In the genomic region with DNA sequence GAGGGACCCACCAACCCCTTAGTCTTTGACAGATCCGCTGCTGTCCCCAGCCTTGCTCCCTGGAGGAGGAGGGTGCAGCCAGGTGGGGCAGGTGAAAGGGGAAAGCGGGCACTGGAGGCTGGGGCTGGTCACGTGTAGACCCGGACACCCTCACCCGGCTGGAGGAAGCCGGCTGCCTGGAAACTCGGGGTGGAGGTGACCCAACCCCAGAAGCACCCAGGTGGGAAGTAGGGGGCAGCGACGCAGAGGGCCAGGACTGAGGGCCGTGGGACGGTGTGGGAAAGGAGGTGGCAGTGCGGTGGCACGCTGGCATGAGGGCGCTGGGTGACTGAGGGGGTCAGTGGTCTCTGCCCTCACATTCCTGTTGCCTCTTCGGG, we compare ENCODE assay signal across 12 cellular contexts. TPM values are rescaled to one million over a fixed set of nuclear protein-coding genes. Genes with fewer than 3 reads are reported as not detected.
DNase-seq lines count a peak whose midpoint lies in the region; ATAC-seq and TF ChIP-seq lines count a peak whose summit lies in the region.
"Had no signal": no experiment of that assay in that cellular context is flagged by ENCODE, and none has a peak within 500 bp of the region (broad histone marks: within the 10 kb centered on the region; RNA-seq: fewer than 3 reads in every experiment).

No MANE protein-coding gene starts in this region.

- ATAC-seq in activated naive CD4-positive, alpha-beta T cell treated with anti-CD3 and anti-CD28 coated beads, Interleukin-2, amount 50 U/mL, for 72 hours, result no peak

- H3K9me3 ChIP-seq in muscle layer of duodenum (ENCODE audit: control insufficient read depth in 1 of 2, low read length in 2 of 2) (no peaks in the 10 kb centered on the region), vagina (no peaks in the 10 kb centered on the region)
- H3K9me3 ChIP-seq: tibial artery had no signal

- H3K4me1 ChIP-seq in muscle layer of duodenum (ENCODE audit: control insufficient read depth in 1 of 2, insufficient read depth in 2 of 2, low read length in 2 of 2) (peaks cover 17 to 66% of the 10 kb centered on the region in 2 donors), vagina (peaks cover 89% of the 10 kb centered on the region)

- H3K4me3 ChIP-seq in coronary artery, result no peak overlapping the region
- peak overlapping the region in 1 of 2 donors; percentile 77 for H3K4me3 ChIP-seq in muscle layer of duodenum (ENCODE audit: low read depth in 1 of 2, low read length in 2 of 2)
- no peak overlapping the region for H3K4me3 ChIP-seq in vagina
- H3K4me3 ChIP-seq: PC-9 had no signal

- H3K36me3 Mint-ChIP-seq in activated naive CD4-positive, alpha-beta T cell treated with anti-CD3 and anti-CD28 coated beads, Interleukin-2, amount 50 U/mL, for 72 hours, result peaks cover 30 to 32% of the 10 kb centered on the region in 2 donors

- H3K27ac ChIP-seq in coronary artery (peak overlapping the region; percentile 51 to 96), muscle layer of duodenum (ENCODE audit: low read length) (peak overlapping the region; percentile 67), vagina (peak overlapping the region; percentile 78)
- H3K27ac ChIP-seq: PC-9 had no signal

- no peak for DNase-seq in activated naive CD4-positive, alpha-beta T cell treated with anti-CD3 and anti-CD28 coated beads, Interleukin-2, amount 50 U/mL, for 72 hours (ENCODE audit: low spot score in 2 of 2)
- no peak for DNase-seq in activated naive CD4-positive, alpha-beta T cell treated with anti-CD3 and anti-CD28 coated beads, Interleukin-2, amount 50 U/mL, for 16 hours
- no peak for DNase-seq in coronary artery (ENCODE audit: low spot score)
- no peak for DNase-seq in vagina (ENCODE audit: extremely low spot score in 2 of 2)
- DNase-seq in putamen (ENCODE audit: low spot score), result no peak
- DNase-seq in activated CD8-positive, alpha-beta memory T cell treated with anti-CD3 and anti-CD28 coated beads for 24 hours, result no peak
- no peak for DNase-seq in amniotic stem cell (lab: John Stamatoyannopoulos, UW)
- DNase-seq: NCI-H2029 treated with DMSO at 0.1 percent for 48 hours; stimulated activated CD4-positive, alpha-beta T cell treated with anti-CD3 and anti-CD28 coated beads, Interleukin-4, amount 100 ng/mL, for 1 hour; tibial artery had no signal

- no peak for TF ChIP-seq POLR2A in vagina (IDR thresholded peaks at IDR 0.05)

- H3K9me3 Mint-ChIP-seq in activated naive CD4-positive, alpha-beta T cell treated with anti-CD3 and anti-CD28 coated beads, Interleukin-2, amount 50 U/mL, for 72 hours, result no peaks in the 10 kb centered on the region

- TF ChIP-seq CTCF in coronary artery (IDR thresholded peaks at IDR 0.05) (no peak), vagina (IDR thresholded peaks at IDR 0.05) (no peak)

- H3K27me3 ChIP-seq in muscle layer of duodenum (ENCODE audit: low read depth, low read length), result no peaks in the 10 kb centered on the region
- H3K27me3 ChIP-seq in vagina, result no peaks in the 10 kb centered on the region
- H3K27me3 ChIP-seq: tibial artery had no signal

- intact Hi-C loops in vagina (cut with DNase I), result loop anchor here (10.0 kb wide), 1 partner anchor 357 kb away; the partner anchor contains the start of gene ATP6V0C

- H3K27ac Mint-ChIP-seq in activated naive CD4-positive, alpha-beta T cell treated with anti-CD3 and anti-CD28 coated beads, Interleukin-2, amount 50 U/mL, for 72 hours, result peak overlapping the region; percentile 44 to 79

- H3K36me3 ChIP-seq in muscle layer of duodenum (ENCODE audit: control insufficient read depth in 1 of 2, insufficient read depth in 2 of 2, low read length in 2 of 2) (no peaks in the 10 kb centered on the region), vagina (no peaks in the 10 kb centered on the region)
- H3K36me3 ChIP-seq: tibial artery had no signal

RNA-seq across cellular contexts. Expression of gene TRAF7, which starts 2.7 kb away (rescaled TPM):
- 10 to 100 TPM; 67.7 to 92.0 TPM for total RNA-seq in activated naive CD4-positive, alpha-beta T cell treated with anti-CD3 and anti-CD28 coated beads, Interleukin-2, amount 50 U/mL, for 72 hours
- total RNA-seq in vagina, result 38.8 TPM

RNA-seq across cellular contexts. Expression of gene RAB26, which starts 9.8 kb away (rescaled TPM):
- total RNA-seq in activated naive CD4-positive, alpha-beta T cell treated with anti-CD3 and anti-CD28 coated beads, Interleukin-2, amount 50 U/mL, for 72 hours, result under 1 TPM in 1 of 2 donors, not detected in 1; 0.80 TPM
- 1.5 TPM for total RNA-seq in vagina

RNA-seq across cellular contexts. Expression of gene PKD1, which starts 22.6 kb away (rescaled TPM):
- 10 to 100 TPM; 77.0 to 87.6 TPM for total RNA-seq in activated naive CD4-positive, alpha-beta T cell treated with anti-CD3 and anti-CD28 coated beads, Interleukin-2, amount 50 U/mL, for 72 hours
- total RNA-seq in vagina, result 153 TPM

RNA-seq across cellular contexts. Expression of gene CASKIN1, which starts 38.2 kb away (rescaled TPM):
- 10 to 100 TPM in 1 of 2 donors, under 1 TPM in 1; 0.77 to 11.3 TPM for total RNA-seq in activated naive CD4-positive, alpha-beta T cell treated with anti-CD3 and anti-CD28 coated beads, Interleukin-2, amount 50 U/mL, for 72 hours
- 0.25 TPM for total RNA-seq in vagina

RNA-seq across cellular contexts. Expression of gene MLST8, which starts 47.0 kb away (rescaled TPM):
- total RNA-seq in activated naive CD4-positive, alpha-beta T cell treated with anti-CD3 and anti-CD28 coated beads, Interleukin-2, amount 50 U/mL, for 72 hours, result 10 to 100 TPM; 49.5 to 52.2 TPM
- total RNA-seq in vagina, result 51.6 TPM
